Comparison of ENCODE assay signal across 8 cellular contexts in the genomic region with DNA sequence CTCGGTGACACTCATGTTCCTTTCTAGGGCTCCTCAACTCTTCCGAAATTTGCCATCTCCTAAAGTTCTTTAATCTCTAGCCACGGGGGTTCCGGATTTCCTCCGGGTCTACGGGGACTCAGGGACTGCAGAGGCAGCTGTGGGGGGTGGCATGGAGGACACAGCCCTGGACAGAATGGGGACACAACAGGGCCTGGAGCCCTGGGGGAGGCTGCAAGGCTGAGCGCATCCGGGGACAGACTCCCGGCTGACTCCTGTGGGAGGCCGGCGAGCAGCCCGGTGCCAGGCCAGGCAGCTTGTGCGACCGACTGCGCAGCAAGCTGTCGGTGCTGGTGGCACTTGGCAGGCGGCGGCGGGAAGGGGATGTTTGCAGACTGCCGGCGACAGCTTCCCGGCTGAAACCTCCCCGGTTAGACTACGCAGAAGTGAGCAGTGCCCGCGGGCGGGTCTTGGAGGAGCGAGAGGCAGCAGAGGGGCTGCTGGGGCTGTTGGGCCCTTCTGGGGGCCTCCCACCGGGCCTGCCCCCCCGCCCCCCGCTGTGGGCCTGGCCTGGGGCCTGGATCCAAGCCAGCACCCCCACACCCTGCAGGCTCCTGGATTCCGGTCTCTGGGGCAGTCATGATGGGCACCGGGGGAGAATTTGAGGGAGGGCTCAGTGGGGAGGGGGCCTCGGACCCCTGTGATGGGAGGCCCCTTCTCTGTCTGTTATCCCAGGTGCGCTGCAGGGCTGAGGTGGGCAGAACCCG.
DNase-seq lines count a peak whose midpoint lies in the region; ATAC-seq and TF ChIP-seq lines count a peak whose summit lies in the region.

No MANE protein-coding gene starts in this region.

- DNase-seq in NCI-H345 (lab: John Stamatoyannopoulos, UW) (peak; percentile 63), NCI-H345 treated with DMSO at 0.1 percent for 48 hours (lab: John Stamatoyannopoulos, UW; ENCODE audit: unreplicated experiment) (no peak), SHP77 (lab: John Stamatoyannopoulos, UW) (peak; percentile 52 to 79), coronary artery (ENCODE audit: low spot score) (no peak), NCI-H1436 (lab: John Stamatoyannopoulos, UW) (no peak)
- no peak for DNase-seq in stimulated activated naive B cell treated with anti-CD40 and anti-IgM and Interleukin-4, amounts not matched to agents 10 μg/mL and 1 μg/mL and 100 μg/mL, for 72 hours

- H3K36me3 Mint-ChIP-seq in stimulated activated naive B cell treated with anti-CD40 and anti-IgM and Interleukin-4, amounts not matched to agents 10 μg/mL and 1 μg/mL and 100 μg/mL, for 72 hours = no peaks in the 10 kb centered on the region

- H3K27ac ChIP-seq in coronary artery = peak overlapping the region in 1 of 2 donors; percentile 29

- no peak for TF ChIP-seq CTCF in coronary artery (IDR thresholded peaks at IDR 0.05)

- peaks cover 10 to 31% of the 10 kb centered on the region in 2 donors for H3K4me1 Mint-ChIP-seq in stimulated activated naive B cell treated with anti-CD40 and anti-IgM and Interleukin-4, amounts not matched to agents 10 μg/mL and 1 μg/mL and 100 μg/mL, for 72 hours

- peaks cover 5 to 31% of the 10 kb centered on the region in 2 donors for H3K27me3 Mint-ChIP-seq in stimulated activated naive B cell treated with anti-CD40 and anti-IgM and Interleukin-4, amounts not matched to agents 10 μg/mL and 1 μg/mL and 100 μg/mL, for 72 hours

- peak overlapping the region; percentile 52 for H3K4me3 ChIP-seq in coronary artery

- peak overlapping the region; percentile 13 to 30 for H3K4me3 Mint-ChIP-seq in stimulated activated naive B cell treated with anti-CD40 and anti-IgM and Interleukin-4, amounts not matched to agents 10 μg/mL and 1 μg/mL and 100 μg/mL, for 72 hours

- peak overlapping the region; percentile 31 for H3K27ac Mint-ChIP-seq in stimulated activated naive B cell treated with anti-CD40 and anti-IgM and Interleukin-4, amounts not matched to agents 10 μg/mL and 1 μg/mL and 100 μg/mL, for 72 hours

- no peaks in the 10 kb centered on the region for H3K9me3 Mint-ChIP-seq in stimulated activated naive B cell treated with anti-CD40 and anti-IgM and Interleukin-4, amounts not matched to agents 10 μg/mL and 1 μg/mL and 100 μg/mL, for 72 hours

- peak; percentile 31 to 38 for ATAC-seq in stimulated activated naive B cell treated with anti-CD40 and anti-IgM and Interleukin-4, amounts not matched to agents 10 μg/mL and 1 μg/mL and 100 μg/mL, for 72 hours (replicated peaks)
- ATAC-seq in HG03442 (IDR thresholded peaks at IDR 0.05; ENCODE audit: unreplicated experiment) = no peak
- no peak for ATAC-seq in HG02623 (IDR thresholded peaks at IDR 0.05; ENCODE audit: unreplicated experiment)

Comparison
In these comparisons a context has a peak if more than half of its experiments do, and no peak if none do; other contexts are left out.
1. DNase-seq: peak in NCI-H345 (single experiment) and SHP77 (2 of 2); none in NCI-H345 treated with DMSO at 0.1 percent for 48 hours (single experiment), coronary artery (single experiment), stimulated activated naive B cell treated with anti-CD40 and anti-IgM and Interleukin-4, amounts not matched to agents 10 μg/mL and 1 μg/mL and 100 μg/mL, for 72 hours (single experiment) and NCI-H1436 (single experiment).
2. ATAC-seq: peak in stimulated activated naive B cell treated with anti-CD40 and anti-IgM and Interleukin-4, amounts not matched to agents 10 μg/mL and 1 μg/mL and 100 μg/mL, for 72 hours (2 of 2); none in HG03442 (single experiment) and HG02623 (single experiment).